Comparison of ENCODE assay signal across 19 cellular contexts in genomic region chr7:137453356-137453755, GRCh38.
DNase-seq lines count a peak whose midpoint lies in the region; TF ChIP-seq lines count a peak whose summit lies in the region.
"Had no signal": no experiment of that assay in that cellular context is flagged by ENCODE, and none has a peak within 500 bp of the region (broad histone marks: within the 10 kb centered on the region; RNA-seq: fewer than 3 reads in every experiment).

No MANE protein-coding gene starts in this region.

- TF ChIP-seq CTCF in foreskin fibroblast (IDR thresholded peaks at IDR 0.05; ENCODE audit: low read depth, low read length) = no peak

- H3K4me3 ChIP-seq in foreskin fibroblast (ENCODE audit: low read depth in 1 of 2, low read length in 2 of 2) = no peak overlapping the region
- H3K4me3 ChIP-seq: A549, K562, Peyer's patch had no signal

- DNase-seq in NCI-H2196 treated with DMSO at 0.1 percent for 48 hours (lab: John Stamatoyannopoulos, UW; ENCODE audit: unreplicated experiment) (peak; percentile 3), NCI-H2196 (lab: John Stamatoyannopoulos, UW; ENCODE audit: unreplicated experiment) (no peak), NCI-H774 (lab: John Stamatoyannopoulos, UW) (peak; percentile 50), hippocampal formation (lab: John Stamatoyannopoulos, UW) (peak; percentile 41 to 52), substantia nigra (lab: John Stamatoyannopoulos, UW) (peak in 4 of 49 donors; percentile 18 to 57 (median 34)), foreskin fibroblast (no peak), cerebellar cortex (ENCODE audit: low spot score) (no peak), NCI-H1436 treated with DMSO at 0.1 percent for 48 hours (lab: John Stamatoyannopoulos, UW) (no peak)
- DNase-seq: activated CD4-positive, alpha-beta T cell treated with anti-CD3 and anti-CD28 coated beads, Interleukin-2, amount 50 U/mL, for 1 hour; activated naive CD4-positive, alpha-beta T cell treated with anti-CD3 and anti-CD28 coated beads, Interleukin-2, amount 10 ng/mL, durations not matched to agents 7 days and 5 days; activated T-cell treated with anti-CD3 and anti-CD28 coated beads for 4 hours; H7; immature natural killer cell; NCI-H82; Peyer's patch; retina; stimulated activated naive CD8-positive, alpha-beta T cell treated with anti-CD3 and anti-CD28 coated beads, Interleukin-15, amount 100 ng/mL, for 72 hours had no signal

- H3K27ac ChIP-seq in substantia nigra (ENCODE audit: low read depth, low read length, poor library complexity, severe bottlenecking) = peak overlapping the region; percentile 36
- H3K27ac ChIP-seq: A549, Peyer's patch had no signal

Comparison
In these comparisons a context has a peak if more than half of its experiments do, and no peak if none do; other contexts are left out.
1. DNase-seq: peak in NCI-H2196 treated with DMSO at 0.1 percent for 48 hours (single experiment), NCI-H774 (single experiment) and hippocampal formation (2 of 2); none in NCI-H2196 (single experiment), foreskin fibroblast (0 of 2), cerebellar cortex (single experiment) and NCI-H1436 treated with DMSO at 0.1 percent for 48 hours (single experiment).